1 cellular context compared by ENCODE assay signal in genomic region chr3:138944842-138945645, GRCh38.
A peak's percentile ranks its signal among the peaks of the same experiment; 100 is the strongest.
TF ChIP-seq lines count a peak whose summit lies in the region.

No MANE protein-coding gene starts in this region.

TF ChIP-seq in K562, 482 proteins besides CTCF, POLR2A, EP300 and RAD21 (continued from another document and continues in another):
- TF ChIP-seq ZNF592 (IDR thresholded peaks at IDR 0.05) (0 out of 2 replicates have a peak, but pooled peaks have one; percentile 65), GATAD2B (IDR thresholded peaks at IDR 0.05; ENCODE audit: borderline replicate concordance) (no peak), FOSL1 (tag; conservative IDR thresholded peaks at IDR 0.05) (no peak), EWSR1 (IDR thresholded peaks at IDR 0.05; ENCODE audit: borderline replicate concordance, low read depth, partially characterized antibody) (no peak), KDM4B (IDR thresholded peaks at IDR 0.05; ENCODE audit: borderline replicate concordance in 2 of 2, low read depth in 1 of 2) (no peak), ZNF232 (CRISPR knock-in tag; IDR thresholded peaks at IDR 0.05) (no peak), ILK (tag; IDR thresholded peaks at IDR 0.05; ENCODE audit: borderline replicate concordance, low read depth) (no peak), MLX (CRISPR knock-in tag; conservative IDR thresholded peaks at IDR 0.05) (no peak), ZNF583 (CRISPR knock-in tag; IDR thresholded peaks at IDR 0.05) (no peak), ZSCAN29 (IDR thresholded peaks at IDR 0.05) (no peak; the same call in 1 of the 2 replicates), ZNF280B (CRISPR knock-in tag; IDR thresholded peaks at IDR 0.05) (no peak), THAP12 (CRISPR knock-in tag; IDR thresholded peaks at IDR 0.05) (no peak), ZNF717 (CRISPR knock-in tag; IDR thresholded peaks at IDR 0.05) (no peak), SAP30 (IDR thresholded peaks at IDR 0.05; ENCODE audit: borderline replicate concordance, insufficient read depth, low read depth, low read length, poor library complexity, severe bottlenecking) (peak; percentile 34), HDAC6 (IDR thresholded peaks at IDR 0.05; ENCODE audit: low read depth, low read length) (no peak), GMEB1 (CRISPR knock-in tag; IDR thresholded peaks at IDR 0.05) (no peak), VEZF1 (CRISPR knock-in tag; IDR thresholded peaks at IDR 0.05) (no peak; the same call in none of the 2 replicates), SUPT5H (IDR thresholded peaks at IDR 0.05) (peak; percentile 40), ZNF23 (CRISPR knock-in tag; IDR thresholded peaks at IDR 0.05) (no peak), E2F3 (CRISPR knock-in tag; IDR thresholded peaks at IDR 0.05) (0 out of 2 replicates have a peak, but pooled peaks have one; percentile 46), PHB (CRISPR knock-in tag; IDR thresholded peaks at IDR 0.05) (no peak), ZNF239 (CRISPR knock-in tag; IDR thresholded peaks at IDR 0.05) (no peak), RBM25 (IDR thresholded peaks at IDR 0.05; ENCODE audit: low read depth, low read length, severe bottlenecking) (no peak), GATA2 (CRISPR knock-in tag; IDR thresholded peaks at IDR 0.05) (no peak), HCFC1 (IDR thresholded peaks at IDR 0.05; ENCODE audit: low read depth, low read length) (no peak), HEY1 (CRISPR knock-in tag; IDR thresholded peaks at IDR 0.05; ENCODE audit: borderline replicate concordance) (no peak), EP400 (IDR thresholded peaks at IDR 0.05) (peak; percentile 10; the same call in 1 of the 2 replicates), KLF10 (CRISPR knock-in tag; IDR thresholded peaks at IDR 0.05) (no peak), ZNF263 (CRISPR knock-in tag; IDR thresholded peaks at IDR 0.05; ENCODE audit: borderline replicate concordance) (0 out of 2 replicates have a peak, but pooled peaks have one; percentile 32), NCOR1 (IDR thresholded peaks at IDR 0.05) (no peak), ZNF609 (CRISPR knock-in tag; IDR thresholded peaks at IDR 0.05; ENCODE audit: borderline replicate concordance) (no peak), TBP (optimal IDR thresholded peaks at IDR 0.05; ENCODE audit: low read depth, low read length) (no peak), SAFB2 (IDR thresholded peaks at IDR 0.05; ENCODE audit: borderline replicate concordance, low read depth, low read length, severe bottlenecking) (no peak), CREBBP (IDR thresholded peaks at IDR 0.05; ENCODE audit: low read depth, low read length) (no peak), MYC (IDR thresholded peaks at IDR 0.05; ENCODE audit: low read depth, low read length) (no peak), MYC (CRISPR knock-in tag; IDR thresholded peaks at IDR 0.05; ENCODE audit: borderline replicate concordance, low read depth) (no peak), SPI1 (IDR thresholded peaks at IDR 0.05; ENCODE audit: borderline replicate concordance, low read depth, low read length) (no peak), PHF20 (IDR thresholded peaks at IDR 0.05; ENCODE audit: partially characterized antibody) (no peak), ZHX1 (conservative IDR thresholded peaks at IDR 0.05; ENCODE audit: low read length) (no peak), SRF (CRISPR knock-in tag; IDR thresholded peaks at IDR 0.05) (no peak), POLR2G (IDR thresholded peaks at IDR 0.05; ENCODE audit: low read depth, low read length) (peak; percentile 85), ZNF445 (CRISPR knock-in tag; IDR thresholded peaks at IDR 0.05; ENCODE audit: low read depth) (no peak), ETS1 (conservative IDR thresholded peaks at IDR 0.05; ENCODE audit: control insufficient read depth, low read depth, low read length) (peak; percentile 48; the same call in 1 of the 2 replicates)
